8 cellular contexts compared by ENCODE assay signal in genomic region chr6:10465633-10466499, GRCh38.
DNase-seq lines count a peak whose midpoint lies in the region; ATAC-seq and TF ChIP-seq lines count a peak whose summit lies in the region.

No MANE protein-coding gene starts in this region.

- no peaks in the 10 kb centered on the region for H3K27me3 ChIP-seq in SU-DHL-6 (ENCODE audit: low read length)

- H3F3A ChIP-seq in SU-DHL-6 (ENCODE audit: insufficient read depth): no peaks in the 10 kb centered on the region

- H3K79me2 ChIP-seq in SU-DHL-6 (ENCODE audit: insufficient read depth, low read length): no peaks in the 10 kb centered on the region

- DNase-seq in NCI-H2196 (lab: John Stamatoyannopoulos, UW; ENCODE audit: unreplicated experiment) (peak; percentile 40), NCI-H2196 treated with DMSO at 0.1 percent for 48 hours (lab: John Stamatoyannopoulos, UW; ENCODE audit: unreplicated experiment) (no peak), HPDE6-E6E7 (ENCODE audit: extremely low spot score) (peak; percentile 42), iPS DF 4.7 (ENCODE audit: extremely low read depth, low spot score) (peak; percentile 74), T-helper 9 cell (no peak)

- H4K20me1 ChIP-seq in SU-DHL-6 (ENCODE audit: low read depth, low read length): no peaks in the 10 kb centered on the region

- no peaks in the 10 kb centered on the region for H3K9me3 ChIP-seq in SU-DHL-6 (ENCODE audit: insufficient read depth, low read length)

- ATAC-seq in HG03139 (IDR thresholded peaks at IDR 0.05; ENCODE audit: unreplicated experiment): no peak
- ATAC-seq in GM21381 (IDR thresholded peaks at IDR 0.05; ENCODE audit: unreplicated experiment): no peak

- H3K9ac ChIP-seq in SU-DHL-6 (ENCODE audit: low read length): no peak overlapping the region

- H3K4me3 ChIP-seq in SU-DHL-6 (ENCODE audit: insufficient read depth, low read length, poor library complexity, severe bottlenecking): no peak overlapping the region

- no peak overlapping the region for H3K4me2 ChIP-seq in SU-DHL-6 (ENCODE audit: low read depth, low read length, poor library complexity, severe bottlenecking)

- peak; percentile 60 for TF ChIP-seq CTCF in SU-DHL-6 (IDR thresholded peaks at IDR 0.05; ENCODE audit: insufficient read depth, low read length, poor library complexity, severe bottlenecking)

- no peaks in the 10 kb centered on the region for H3K9me2 ChIP-seq in SU-DHL-6 (replicated peaks; ENCODE audit: insufficient read depth, low read length)

- H2AFZ ChIP-seq in SU-DHL-6 (ENCODE audit: low read depth, low read length, severe bottlenecking): no peak overlapping the region

- no peaks in the 10 kb centered on the region for H3K36me3 ChIP-seq in SU-DHL-6 (ENCODE audit: low read length)

- H3K27ac ChIP-seq in SU-DHL-6 (ENCODE audit: low read depth, low read length): no peak overlapping the region

Comparison
In these comparisons a context has a peak if more than half of its experiments do, and no peak if none do; other contexts are left out.
1. DNase-seq: peak in NCI-H2196 (single experiment), HPDE6-E6E7 (single experiment) and iPS DF 4.7 (single experiment); none in NCI-H2196 treated with DMSO at 0.1 percent for 48 hours (single experiment) and T-helper 9 cell (single experiment).